ENCODE assay signal across 1 cellular context in the genomic region with DNA sequence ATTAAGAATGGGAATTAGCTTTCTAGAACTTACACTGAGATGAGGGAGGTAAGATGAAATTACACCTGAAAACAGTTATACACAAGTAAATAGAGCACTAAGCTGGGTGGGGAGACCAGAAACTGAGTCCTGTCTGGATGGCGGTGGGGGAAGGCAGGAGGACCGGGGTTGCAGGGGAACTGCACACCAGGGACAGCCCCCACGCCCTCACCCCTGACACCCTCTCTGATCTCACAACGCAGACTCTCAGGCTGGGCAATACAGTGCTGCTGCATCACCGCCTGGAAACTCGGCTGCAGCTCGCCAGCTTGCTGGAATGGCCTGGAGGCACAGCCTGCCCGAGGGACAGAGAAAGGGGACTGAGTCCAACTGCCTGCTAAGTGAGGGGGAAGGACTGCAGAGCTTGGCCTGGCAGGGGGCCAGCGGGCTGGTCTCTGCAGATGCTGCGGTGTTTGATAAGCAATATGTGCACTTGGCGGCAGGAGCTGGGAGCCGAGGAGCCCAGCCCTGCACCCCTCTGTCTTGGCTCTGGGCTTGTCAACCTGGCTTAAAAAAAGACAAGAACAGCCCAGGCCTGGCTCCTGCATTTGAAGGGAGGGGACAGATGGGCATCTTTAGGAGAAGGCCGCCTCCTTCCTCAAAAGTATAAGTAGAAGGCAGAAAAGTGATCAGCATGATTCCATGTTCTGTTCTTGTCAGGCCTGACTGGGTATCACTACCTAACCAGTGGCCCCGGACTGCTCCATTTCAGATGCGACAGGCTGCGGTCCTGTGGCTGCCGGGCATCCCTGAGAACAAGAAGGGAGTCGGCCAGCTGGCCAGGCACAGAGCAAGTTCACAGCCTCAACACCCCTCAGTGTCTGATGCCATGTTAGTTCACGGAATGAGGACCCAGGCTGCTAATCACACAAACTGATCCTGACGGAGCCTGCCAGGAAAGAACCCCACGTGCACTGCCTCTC.
A peak's percentile ranks its signal among the peaks of the same experiment; 100 is the strongest.
TF ChIP-seq lines count a peak whose summit lies in the region.

No MANE protein-coding gene starts in this region.

TF ChIP-seq in K562, 482 proteins besides CTCF, POLR2A, EP300 and RAD21 (continued from another document and continues in another):
- TF ChIP-seq, protein P1, sequence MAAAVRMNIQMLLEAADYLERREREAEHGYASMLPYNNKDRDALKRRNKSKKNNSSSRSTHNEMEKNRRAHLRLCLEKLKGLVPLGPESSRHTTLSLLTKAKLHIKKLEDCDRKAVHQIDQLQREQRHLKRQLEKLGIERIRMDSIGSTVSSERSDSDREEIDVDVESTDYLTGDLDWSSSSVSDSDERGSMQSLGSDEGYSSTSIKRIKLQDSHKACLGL (CRISPR knock-in tag; IDR thresholded peaks at IDR 0.05; ENCODE audit: borderline replicate concordance, poor library complexity, severe bottlenecking): no peak
- TF ChIP-seq JUNB (CRISPR knock-in tag; conservative IDR thresholded peaks at IDR 0.05) (no peak), PBX2 (CRISPR knock-in tag; IDR thresholded peaks at IDR 0.05; ENCODE audit: low read depth) (no peak), PBX2 (tag; conservative IDR thresholded peaks at IDR 0.05; ENCODE audit: low read depth) (no peak), BCL6 (CRISPR knock-in tag; IDR thresholded peaks at IDR 0.05) (no peak), NCOR1 (IDR thresholded peaks at IDR 0.05) (peak; percentile 70), NR0B1 (IDR thresholded peaks at IDR 0.05; ENCODE audit: partially characterized antibody) (no peak), DIDO1 (tag; IDR thresholded peaks at IDR 0.05; ENCODE audit: low read depth) (no peak), SRSF1 (IDR thresholded peaks at IDR 0.05; ENCODE audit: low read depth, low read length) (no peak), HDGF (IDR thresholded peaks at IDR 0.05) (no peak), GMEB1 (CRISPR knock-in tag; IDR thresholded peaks at IDR 0.05) (no peak), XRCC4 (IDR thresholded peaks at IDR 0.05; ENCODE audit: extremely low read depth, insufficient read depth, insufficient read length) (no peak), MCM2 (IDR thresholded peaks at IDR 0.05; ENCODE audit: low read depth) (no peak), RCOR1 (IDR thresholded peaks at IDR 0.05; ENCODE audit: borderline replicate concordance in 1 of 2, low read depth in 2 of 2, low read length in 2 of 2) (peak; percentile 40 to 96; a peak in 3 of 4 replicates), TFE3 (CRISPR knock-in tag; IDR thresholded peaks at IDR 0.05) (no peak), MBD2 (IDR thresholded peaks at IDR 0.05; ENCODE audit: borderline replicate concordance, low read depth) (no peak), SREBF1 (IDR thresholded peaks at IDR 0.05; ENCODE audit: borderline replicate concordance, low read depth, low read length) (no peak), ZNF507 (tag; conservative IDR thresholded peaks at IDR 0.05) (no peak), ZNF121 (CRISPR knock-in tag; conservative IDR thresholded peaks at IDR 0.05) (no peak), PRPF4 (IDR thresholded peaks at IDR 0.05; ENCODE audit: insufficient read depth, low read depth, low read length, poor library complexity, severe bottlenecking) (no peak)
- TF ChIP-seq, protein P2, sequence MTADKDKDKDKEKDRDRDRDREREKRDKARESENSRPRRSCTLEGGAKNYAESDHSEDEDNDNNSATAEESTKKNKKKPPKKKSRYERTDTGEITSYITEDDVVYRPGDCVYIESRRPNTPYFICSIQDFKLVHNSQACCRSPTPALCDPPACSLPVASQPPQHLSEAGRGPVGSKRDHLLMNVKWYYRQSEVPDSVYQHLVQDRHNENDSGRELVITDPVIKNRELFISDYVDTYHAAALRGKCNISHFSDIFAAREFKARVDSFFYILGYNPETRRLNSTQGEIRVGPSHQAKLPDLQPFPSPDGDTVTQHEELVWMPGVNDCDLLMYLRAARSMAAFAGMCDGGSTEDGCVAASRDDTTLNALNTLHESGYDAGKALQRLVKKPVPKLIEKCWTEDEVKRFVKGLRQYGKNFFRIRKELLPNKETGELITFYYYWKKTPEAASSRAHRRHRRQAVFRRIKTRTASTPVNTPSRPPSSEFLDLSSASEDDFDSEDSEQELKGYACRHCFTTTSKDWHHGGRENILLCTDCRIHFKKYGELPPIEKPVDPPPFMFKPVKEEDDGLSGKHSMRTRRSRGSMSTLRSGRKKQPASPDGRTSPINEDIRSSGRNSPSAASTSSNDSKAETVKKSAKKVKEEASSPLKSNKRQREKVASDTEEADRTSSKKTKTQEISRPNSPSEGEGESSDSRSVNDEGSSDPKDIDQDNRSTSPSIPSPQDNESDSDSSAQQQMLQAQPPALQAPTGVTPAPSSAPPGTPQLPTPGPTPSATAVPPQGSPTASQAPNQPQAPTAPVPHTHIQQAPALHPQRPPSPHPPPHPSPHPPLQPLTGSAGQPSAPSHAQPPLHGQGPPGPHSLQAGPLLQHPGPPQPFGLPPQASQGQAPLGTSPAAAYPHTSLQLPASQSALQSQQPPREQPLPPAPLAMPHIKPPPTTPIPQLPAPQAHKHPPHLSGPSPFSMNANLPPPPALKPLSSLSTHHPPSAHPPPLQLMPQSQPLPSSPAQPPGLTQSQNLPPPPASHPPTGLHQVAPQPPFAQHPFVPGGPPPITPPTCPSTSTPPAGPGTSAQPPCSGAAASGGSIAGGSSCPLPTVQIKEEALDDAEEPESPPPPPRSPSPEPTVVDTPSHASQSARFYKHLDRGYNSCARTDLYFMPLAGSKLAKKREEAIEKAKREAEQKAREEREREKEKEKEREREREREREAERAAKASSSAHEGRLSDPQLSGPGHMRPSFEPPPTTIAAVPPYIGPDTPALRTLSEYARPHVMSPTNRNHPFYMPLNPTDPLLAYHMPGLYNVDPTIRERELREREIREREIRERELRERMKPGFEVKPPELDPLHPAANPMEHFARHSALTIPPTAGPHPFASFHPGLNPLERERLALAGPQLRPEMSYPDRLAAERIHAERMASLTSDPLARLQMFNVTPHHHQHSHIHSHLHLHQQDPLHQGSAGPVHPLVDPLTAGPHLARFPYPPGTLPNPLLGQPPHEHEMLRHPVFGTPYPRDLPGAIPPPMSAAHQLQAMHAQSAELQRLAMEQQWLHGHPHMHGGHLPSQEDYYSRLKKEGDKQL (CRISPR knock-in tag; IDR thresholded peaks at IDR 0.05; ENCODE audit: borderline replicate concordance): no peak
